2 cellular contexts compared by ENCODE assay signal in the genomic region with DNA sequence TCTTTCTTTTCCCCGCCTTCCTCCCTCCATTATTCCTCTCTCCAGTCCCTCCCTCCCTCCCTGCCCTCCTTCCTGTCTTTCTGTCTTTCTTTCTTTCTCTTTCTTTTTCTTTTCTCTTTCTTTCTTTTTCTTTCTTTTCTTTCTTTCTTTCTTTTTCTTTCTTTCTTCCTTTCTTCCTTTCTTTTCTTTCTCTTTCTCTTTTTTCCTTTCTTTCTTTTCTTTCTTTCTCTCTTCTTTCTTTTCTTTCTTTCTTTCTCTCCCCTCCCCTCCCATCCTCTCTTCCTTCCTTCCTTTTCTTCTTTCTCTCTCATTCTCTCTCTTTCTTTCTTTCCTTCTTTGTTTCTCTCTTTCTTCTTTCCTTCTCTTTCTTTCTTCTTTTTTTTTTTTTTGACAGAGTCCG.
A peak's percentile ranks its signal among the peaks of the same experiment; 100 is the strongest.
TF ChIP-seq lines count a peak whose summit lies in the region.

No MANE protein-coding gene starts in this region.

TF ChIP-seq in GM23338, 12 proteins besides CTCF, POLR2A, EP300 and RAD21 (continues in another document):
- TF ChIP-seq, protein P1, sequence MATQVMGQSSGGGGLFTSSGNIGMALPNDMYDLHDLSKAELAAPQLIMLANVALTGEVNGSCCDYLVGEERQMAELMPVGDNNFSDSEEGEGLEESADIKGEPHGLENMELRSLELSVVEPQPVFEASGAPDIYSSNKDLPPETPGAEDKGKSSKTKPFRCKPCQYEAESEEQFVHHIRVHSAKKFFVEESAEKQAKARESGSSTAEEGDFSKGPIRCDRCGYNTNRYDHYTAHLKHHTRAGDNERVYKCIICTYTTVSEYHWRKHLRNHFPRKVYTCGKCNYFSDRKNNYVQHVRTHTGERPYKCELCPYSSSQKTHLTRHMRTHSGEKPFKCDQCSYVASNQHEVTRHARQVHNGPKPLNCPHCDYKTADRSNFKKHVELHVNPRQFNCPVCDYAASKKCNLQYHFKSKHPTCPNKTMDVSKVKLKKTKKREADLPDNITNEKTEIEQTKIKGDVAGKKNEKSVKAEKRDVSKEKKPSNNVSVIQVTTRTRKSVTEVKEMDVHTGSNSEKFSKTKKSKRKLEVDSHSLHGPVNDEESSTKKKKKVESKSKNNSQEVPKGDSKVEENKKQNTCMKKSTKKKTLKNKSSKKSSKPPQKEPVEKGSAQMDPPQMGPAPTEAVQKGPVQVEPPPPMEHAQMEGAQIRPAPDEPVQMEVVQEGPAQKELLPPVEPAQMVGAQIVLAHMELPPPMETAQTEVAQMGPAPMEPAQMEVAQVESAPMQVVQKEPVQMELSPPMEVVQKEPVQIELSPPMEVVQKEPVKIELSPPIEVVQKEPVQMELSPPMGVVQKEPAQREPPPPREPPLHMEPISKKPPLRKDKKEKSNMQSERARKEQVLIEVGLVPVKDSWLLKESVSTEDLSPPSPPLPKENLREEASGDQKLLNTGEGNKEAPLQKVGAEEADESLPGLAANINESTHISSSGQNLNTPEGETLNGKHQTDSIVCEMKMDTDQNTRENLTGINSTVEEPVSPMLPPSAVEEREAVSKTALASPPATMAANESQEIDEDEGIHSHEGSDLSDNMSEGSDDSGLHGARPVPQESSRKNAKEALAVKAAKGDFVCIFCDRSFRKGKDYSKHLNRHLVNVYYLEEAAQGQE (IDR thresholded peaks at IDR 0.05; ENCODE audit: unreplicated experiment) = no peak
- TF ChIP-seq CREB1 (CRISPR knock-in tag; IDR thresholded peaks at IDR 0.05; ENCODE audit: low read depth) (no peak), POLR2AphosphoS5 (IDR thresholded peaks at IDR 0.05; ENCODE audit: low read depth) (no peak), JUNB (IDR thresholded peaks at IDR 0.05; ENCODE audit: unreplicated experiment) (no peak), ZNF114 (CRISPR knock-in tag; IDR thresholded peaks at IDR 0.05) (no peak), EZH2phosphoT487 (IDR thresholded peaks at IDR 0.05; ENCODE audit: unreplicated experiment) (no peak), STAT1 (IDR thresholded peaks at IDR 0.05; ENCODE audit: unreplicated experiment) (no peak), EZH2 (IDR thresholded peaks at IDR 0.05; ENCODE audit: low read depth, unreplicated experiment) (no peak)
- TF ChIP-seq, protein P2, sequence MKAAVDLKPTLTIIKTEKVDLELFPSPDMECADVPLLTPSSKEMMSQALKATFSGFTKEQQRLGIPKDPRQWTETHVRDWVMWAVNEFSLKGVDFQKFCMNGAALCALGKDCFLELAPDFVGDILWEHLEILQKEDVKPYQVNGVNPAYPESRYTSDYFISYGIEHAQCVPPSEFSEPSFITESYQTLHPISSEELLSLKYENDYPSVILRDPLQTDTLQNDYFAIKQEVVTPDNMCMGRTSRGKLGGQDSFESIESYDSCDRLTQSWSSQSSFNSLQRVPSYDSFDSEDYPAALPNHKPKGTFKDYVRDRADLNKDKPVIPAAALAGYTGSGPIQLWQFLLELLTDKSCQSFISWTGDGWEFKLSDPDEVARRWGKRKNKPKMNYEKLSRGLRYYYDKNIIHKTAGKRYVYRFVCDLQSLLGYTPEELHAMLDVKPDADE (IDR thresholded peaks at IDR 0.05) = no peak
- TF ChIP-seq, protein P3, sequence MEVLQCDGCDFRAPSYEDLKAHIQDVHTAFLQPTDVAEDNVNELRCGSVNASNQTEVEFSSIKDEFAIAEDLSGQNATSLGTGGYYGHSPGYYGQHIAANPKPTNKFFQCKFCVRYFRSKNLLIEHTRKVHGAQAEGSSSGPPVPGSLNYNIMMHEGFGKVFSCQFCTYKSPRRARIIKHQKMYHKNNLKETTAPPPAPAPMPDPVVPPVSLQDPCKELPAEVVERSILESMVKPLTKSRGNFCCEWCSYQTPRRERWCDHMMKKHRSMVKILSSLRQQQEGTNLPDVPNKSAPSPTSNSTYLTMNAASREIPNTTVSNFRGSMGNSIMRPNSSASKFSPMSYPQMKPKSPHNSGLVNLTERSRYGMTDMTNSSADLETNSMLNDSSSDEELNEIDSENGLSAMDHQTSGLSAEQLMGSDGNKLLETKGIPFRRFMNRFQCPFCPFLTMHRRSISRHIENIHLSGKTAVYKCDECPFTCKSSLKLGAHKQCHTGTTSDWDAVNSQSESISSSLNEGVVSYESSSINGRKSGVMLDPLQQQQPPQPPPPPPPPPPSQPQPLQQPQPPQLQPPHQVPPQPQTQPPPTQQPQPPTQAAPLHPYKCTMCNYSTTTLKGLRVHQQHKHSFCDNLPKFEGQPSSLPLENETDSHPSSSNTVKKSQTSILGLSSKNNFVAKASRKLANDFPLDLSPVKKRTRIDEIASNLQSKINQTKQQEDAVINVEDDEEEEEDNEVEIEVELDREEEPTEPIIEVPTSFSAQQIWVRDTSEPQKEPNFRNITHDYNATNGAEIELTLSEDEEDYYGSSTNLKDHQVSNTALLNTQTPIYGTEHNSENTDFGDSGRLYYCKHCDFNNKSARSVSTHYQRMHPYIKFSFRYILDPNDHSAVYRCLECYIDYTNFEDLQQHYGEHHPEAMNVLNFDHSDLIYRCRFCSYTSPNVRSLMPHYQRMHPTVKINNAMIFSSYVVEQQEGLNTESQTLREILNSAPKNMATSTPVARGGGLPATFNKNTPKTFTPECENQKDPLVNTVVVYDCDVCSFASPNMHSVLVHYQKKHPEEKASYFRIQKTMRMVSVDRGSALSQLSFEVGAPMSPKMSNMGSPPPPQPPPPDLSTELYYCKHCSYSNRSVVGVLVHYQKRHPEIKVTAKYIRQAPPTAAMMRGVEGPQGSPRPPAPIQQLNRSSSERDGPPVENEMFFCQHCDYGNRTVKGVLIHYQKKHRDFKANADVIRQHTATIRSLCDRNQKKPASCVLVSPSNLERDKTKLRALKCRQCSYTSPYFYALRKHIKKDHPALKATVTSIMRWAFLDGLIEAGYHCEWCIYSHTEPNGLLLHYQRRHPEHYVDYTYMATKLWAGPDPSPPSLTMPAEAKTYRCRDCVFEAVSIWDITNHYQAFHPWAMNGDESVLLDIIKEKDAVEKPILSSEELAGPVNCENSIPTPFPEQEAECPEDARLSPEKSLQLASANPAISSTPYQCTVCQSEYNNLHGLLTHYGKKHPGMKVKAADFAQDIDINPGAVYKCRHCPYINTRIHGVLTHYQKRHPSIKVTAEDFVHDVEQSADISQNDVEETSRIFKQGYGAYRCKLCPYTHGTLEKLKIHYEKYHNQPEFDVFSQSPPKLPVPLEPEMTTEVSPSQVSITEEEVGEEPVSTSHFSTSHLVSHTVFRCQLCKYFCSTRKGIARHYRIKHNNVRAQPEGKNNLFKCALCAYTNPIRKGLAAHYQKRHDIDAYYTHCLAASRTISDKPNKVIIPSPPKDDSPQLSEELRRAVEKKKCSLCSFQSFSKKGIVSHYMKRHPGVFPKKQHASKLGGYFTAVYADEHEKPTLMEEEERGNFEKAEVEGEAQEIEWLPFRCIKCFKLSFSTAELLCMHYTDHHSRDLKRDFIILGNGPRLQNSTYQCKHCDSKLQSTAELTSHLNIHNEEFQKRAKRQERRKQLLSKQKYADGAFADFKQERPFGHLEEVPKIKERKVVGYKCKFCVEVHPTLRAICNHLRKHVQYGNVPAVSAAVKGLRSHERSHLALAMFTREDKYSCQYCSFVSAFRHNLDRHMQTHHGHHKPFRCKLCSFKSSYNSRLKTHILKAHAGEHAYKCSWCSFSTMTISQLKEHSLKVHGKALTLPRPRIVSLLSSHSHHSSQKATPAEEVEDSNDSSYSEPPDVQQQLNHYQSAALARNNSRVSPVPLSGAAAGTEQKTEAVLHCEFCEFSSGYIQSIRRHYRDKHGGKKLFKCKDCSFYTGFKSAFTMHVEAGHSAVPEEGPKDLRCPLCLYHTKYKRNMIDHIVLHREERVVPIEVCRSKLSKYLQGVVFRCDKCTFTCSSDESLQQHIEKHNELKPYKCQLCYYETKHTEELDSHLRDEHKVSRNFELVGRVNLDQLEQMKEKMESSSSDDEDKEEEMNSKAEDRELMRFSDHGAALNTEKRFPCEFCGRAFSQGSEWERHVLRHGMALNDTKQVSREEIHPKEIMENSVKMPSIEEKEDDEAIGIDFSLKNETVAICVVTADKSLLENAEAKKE (CRISPR knock-in tag; IDR thresholded peaks at IDR 0.05) = no peak

TF ChIP-seq in K562, 482 proteins besides CTCF, POLR2A, EP300 and RAD21:
- TF ChIP-seq ZNF512 (tag; IDR thresholded peaks at IDR 0.05) = peak; percentile 89
- no peak for TF ChIP-seq ERF (CRISPR knock-in tag; IDR thresholded peaks at IDR 0.05)
